In genomic region chr10:14560274-14560673, GRCh38 we compare ENCODE assay signal across 8 cellular contexts.
A peak's percentile ranks its signal among the peaks of the same experiment; 100 is the strongest.
DNase-seq lines count a peak whose midpoint lies in the region; ATAC-seq lines count a peak whose summit lies in the region.

No MANE protein-coding gene starts in this region.

- no peaks in the 10 kb centered on the region for H3K36me3 ChIP-seq in muscle layer of duodenum (ENCODE audit: control insufficient read depth in 1 of 2, insufficient read depth in 2 of 2, low read length in 2 of 2)

- DNase-seq in H4 (ENCODE audit: low spot score) = peak; percentile 43
- DNase-seq in SIG-M5 treated with dmso at 0.1 percent for 504 hours (lab: John Stamatoyannopoulos, UW; ENCODE audit: unreplicated experiment) = peak; percentile 86
- no peak for DNase-seq in NCI-H187 (lab: John Stamatoyannopoulos, UW)
- no peak for DNase-seq in left colon

- ATAC-seq in HG02610 (IDR thresholded peaks at IDR 0.05; ENCODE audit: unreplicated experiment) (no peak), left colon (no peak), HG03354 (IDR thresholded peaks at IDR 0.05; ENCODE audit: poor library complexity, severe bottlenecking, unreplicated experiment) (no peak)

- no peaks in the 10 kb centered on the region for H3K27me3 ChIP-seq in muscle layer of duodenum (ENCODE audit: low read depth, low read length)

- peaks cover 14 to 23% of the 10 kb centered on the region in 2 donors for H3K4me1 ChIP-seq in muscle layer of duodenum (ENCODE audit: control insufficient read depth in 1 of 2, insufficient read depth in 2 of 2, low read length in 2 of 2)

- no peak overlapping the region for H3K4me3 ChIP-seq in muscle layer of duodenum (ENCODE audit: low read depth in 1 of 2, low read length in 2 of 2)

- intact Hi-C loops in left colon (cut with DNase I, micrococcal nuclease) = no loop called here

- peak overlapping the region; percentile 72 for H3K27ac ChIP-seq in angular gyrus (ENCODE audit: low read depth, low read length)
- peak overlapping the region; percentile 8 for H3K27ac ChIP-seq in muscle layer of duodenum (ENCODE audit: low read length)

- H3K9me3 ChIP-seq in muscle layer of duodenum (ENCODE audit: control insufficient read depth in 1 of 2, low read length in 2 of 2) = no peaks in the 10 kb centered on the region

Comparison
In these comparisons a context has a peak if more than half of its experiments do, and no peak if none do; other contexts are left out.
1. DNase-seq: peak in H4 (single experiment) and SIG-M5 treated with dmso at 0.1 percent for 504 hours (single experiment); none in NCI-H187 (0 of 2) and left colon (0 of 2).